10 cellular contexts compared by ENCODE assay signal in the genomic region with DNA sequence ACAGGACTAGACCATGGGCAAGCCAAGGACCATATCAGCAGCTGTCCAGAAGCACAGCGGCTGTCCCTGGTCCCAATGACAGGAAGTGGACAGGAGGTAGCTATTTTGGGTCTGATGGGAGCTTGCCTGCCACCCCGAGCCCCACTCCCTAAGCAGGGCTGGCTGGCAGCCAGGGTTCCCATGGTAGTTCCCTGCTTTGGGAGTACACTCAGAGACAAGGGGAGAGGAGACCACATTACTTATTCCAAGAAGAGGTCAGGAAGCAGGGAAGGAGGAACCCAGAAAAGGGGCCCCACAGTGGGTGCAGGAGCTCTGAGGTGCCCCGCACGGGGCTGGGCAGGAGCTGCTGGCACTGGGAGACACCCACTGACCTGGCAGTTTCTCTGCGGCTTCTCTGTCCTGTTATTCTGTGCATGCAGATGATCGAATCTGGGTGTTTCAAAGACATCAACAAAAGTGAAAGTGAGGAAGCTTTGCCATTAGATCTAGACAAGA. TPM values are rescaled to one million over a fixed set of nuclear protein-coding genes. Genes with fewer than 3 reads are reported as not detected.
DNase-seq lines count a peak whose midpoint lies in the region; ATAC-seq and TF ChIP-seq lines count a peak whose summit lies in the region.
"Had no signal": no experiment of that assay in that cellular context is flagged by ENCODE, and none has a peak within 500 bp of the region (broad histone marks: within the 10 kb centered on the region; RNA-seq: fewer than 3 reads in every experiment).

No MANE protein-coding gene starts in this region.

- TF ChIP-seq CTCF in activated B cell treated with CpG ODN at 0.5 μM for 24 hours (IDR thresholded peaks at IDR 0.05) (no peak), right atrium auricular region (IDR thresholded peaks at IDR 0.05) (no peak), upper lobe of right lung (IDR thresholded peaks at IDR 0.05) (no peak), glutamatergic neuron (IDR thresholded peaks at IDR 0.05; ENCODE audit: partially characterized antibody, unreplicated experiment) (no peak)

- peak; percentile 45 for DNase-seq in activated naive CD4-positive, alpha-beta T cell treated with anti-CD3 and anti-CD28 coated beads for 36 hours
- no peak for DNase-seq in activated naive CD4-positive, alpha-beta T cell treated with anti-CD3 and anti-CD28 coated beads, Interleukin-2, amount 50 U/mL, for 16 hours
- DNase-seq in activated B cell treated with CpG ODN at 0.5 μM for 24 hours: no peak
- DNase-seq in right atrium auricular region (ENCODE audit: low spot score): no peak
- no peak for DNase-seq in upper lobe of right lung
- no peak for DNase-seq in ecto neural progenitor cell (ENCODE audit: low spot score)
- DNase-seq in glutamatergic neuron: no peak

- H3K27ac ChIP-seq in right atrium auricular region: peak overlapping the region; percentile 35 to 51
- H3K27ac ChIP-seq in upper lobe of right lung: no peak overlapping the region
- H3K27ac ChIP-seq: thyroid gland had no signal

- POLR2A ChIA-PET in activated B cell treated with CpG ODN at 0.5 μM for 24 hours (lab: Charles Lee): interaction anchor here (0.6 to 2.0 kb wide), 7 partner anchors 8 to 292 kb away, joined by 3 to 11 read pairs (median 4); partner anchors contain the start of genes GRK4, HTT, HTT-AS and NOP14

- CTCF ChIA-PET in activated naive CD4-positive, alpha-beta T cell treated with anti-CD3 and anti-CD28 coated beads for 36 hours (lab: Charles Lee): interaction anchor here (0.6 to 3.5 kb wide), 22 partner anchors 8 to 485 kb away, joined by 3 to 25 read pairs (median 3); partner anchors contain the start of genes GRK4 and NOP14
- CTCF ChIA-PET in activated B cell treated with CpG ODN at 0.5 μM for 24 hours (lab: Charles Lee): interaction anchor here (0.7 to 2.4 kb wide), 7 partner anchors 29 to 445 kb away, joined by 3 to 12 read pairs (median 4); no protein-coding TSS in a partner anchor

- peaks cover 37% of the 10 kb centered on the region for H3K4me1 Mint-ChIP-seq in activated naive CD4-positive, alpha-beta T cell treated with anti-CD3 and anti-CD28 coated beads for 36 hours (ENCODE audit: low read depth)
- H3K4me1 Mint-ChIP-seq in activated B cell treated with CpG ODN at 0.5 μM for 24 hours: peaks cover 49% of the 10 kb centered on the region
- H3K4me1 Mint-ChIP-seq in glutamatergic neuron (ENCODE audit: low read depth, unreplicated experiment): peaks cover 8% of the 10 kb centered on the region

- peak overlapping the region; percentile 69 for H3K4me3 Mint-ChIP-seq in activated naive CD4-positive, alpha-beta T cell treated with anti-CD3 and anti-CD28 coated beads for 36 hours
- H3K4me3 Mint-ChIP-seq in activated B cell treated with CpG ODN at 0.5 μM for 24 hours (peak overlapping the region; percentile 75), glutamatergic neuron (ENCODE audit: unreplicated experiment) (no peak overlapping the region)

- H3K4me1 ChIP-seq in right atrium auricular region (peaks cover 0 to 41% of the 10 kb centered on the region in 2 donors), upper lobe of right lung (peaks cover 26% of the 10 kb centered on the region)

- H3K27ac Mint-ChIP-seq in activated naive CD4-positive, alpha-beta T cell treated with anti-CD3 and anti-CD28 coated beads for 36 hours: no peak overlapping the region
- H3K27ac Mint-ChIP-seq in activated B cell treated with CpG ODN at 0.5 μM for 24 hours: peak overlapping the region; percentile 76
- no peak overlapping the region for H3K27ac Mint-ChIP-seq in glutamatergic neuron (ENCODE audit: unreplicated experiment)

- intact Hi-C loops in activated naive CD4-positive, alpha-beta T cell treated with anti-CD3 and anti-CD28 coated beads for 36 hours (cut with micrococcal nuclease): loop anchor here (1.0 to 5.0 kb wide), 6 partner anchors 29 to 571 kb away; partner anchors contain the start of genes FAM193A, GRK4, NOP14 and RNF4
- intact Hi-C loops in activated B cell treated with CpG ODN at 0.5 μM for 24 hours (cut with micrococcal nuclease) (loop anchor here (1.0 to 5.0 kb wide), 5 partner anchors 60 to 816 kb away; partner anchors contain the start of genes GRK4 and NOP14), upper lobe of right lung (cut with DNase I) (no loop called here)

- H3K36me3 Mint-ChIP-seq in activated naive CD4-positive, alpha-beta T cell treated with anti-CD3 and anti-CD28 coated beads for 36 hours (ENCODE audit: low read depth): no peaks in the 10 kb centered on the region
- H3K36me3 Mint-ChIP-seq in activated B cell treated with CpG ODN at 0.5 μM for 24 hours (ENCODE audit: low read depth) (no peaks in the 10 kb centered on the region), glutamatergic neuron (ENCODE audit: unreplicated experiment) (no peaks in the 10 kb centered on the region)

- H3K27me3 Mint-ChIP-seq in activated naive CD4-positive, alpha-beta T cell treated with anti-CD3 and anti-CD28 coated beads for 36 hours (ENCODE audit: low read depth): no peaks in the 10 kb centered on the region
- H3K27me3 Mint-ChIP-seq in activated B cell treated with CpG ODN at 0.5 μM for 24 hours: no peaks in the 10 kb centered on the region
- peaks cover 5% of the 10 kb centered on the region for H3K27me3 Mint-ChIP-seq in glutamatergic neuron (ENCODE audit: unreplicated experiment)

- no peaks in the 10 kb centered on the region for H3K36me3 ChIP-seq in right atrium auricular region
- no peaks in the 10 kb centered on the region for H3K36me3 ChIP-seq in upper lobe of right lung
- H3K36me3 ChIP-seq: thyroid gland had no signal

- H3K9me3 Mint-ChIP-seq in activated naive CD4-positive, alpha-beta T cell treated with anti-CD3 and anti-CD28 coated beads for 36 hours: no peaks in the 10 kb centered on the region
- no peaks in the 10 kb centered on the region for H3K9me3 Mint-ChIP-seq in activated B cell treated with CpG ODN at 0.5 μM for 24 hours
- H3K9me3 Mint-ChIP-seq in glutamatergic neuron (ENCODE audit: unreplicated experiment): no peaks in the 10 kb centered on the region

- ATAC-seq in activated B cell treated with CpG ODN at 0.5 μM for 24 hours (ENCODE audit: low read depth): no peak
- ATAC-seq in upper lobe of right lung: no peak
- no peak for ATAC-seq in GM21515 (IDR thresholded peaks at IDR 0.05; ENCODE audit: unreplicated experiment)

- H3K27me3 ChIP-seq in right atrium auricular region (no peaks in the 10 kb centered on the region), upper lobe of right lung (no peaks in the 10 kb centered on the region)
- H3K27me3 ChIP-seq: thyroid gland had no signal

- no peaks in the 10 kb centered on the region for H3K9me3 ChIP-seq in right atrium auricular region
- no peaks in the 10 kb centered on the region for H3K9me3 ChIP-seq in upper lobe of right lung
- H3K9me3 ChIP-seq: thyroid gland had no signal

- H3K4me3 ChIP-seq in right atrium auricular region (peak overlapping the region; percentile 5 to 33), upper lobe of right lung (peak overlapping the region; percentile 6)
- H3K4me3 ChIP-seq: thyroid gland had no signal

RNA-seq across cellular contexts. Expression of gene HTT-AS, which starts 36.3 kb away (rescaled TPM):
- total RNA-seq in activated naive CD4-positive, alpha-beta T cell treated with anti-CD3 and anti-CD28 coated beads for 36 hours: not detected
- total RNA-seq in activated B cell treated with CpG ODN at 0.5 μM for 24 hours: not detected in 2 replicates
- not detected for total RNA-seq in right atrium auricular region
- total RNA-seq in upper lobe of right lung: not detected
- total RNA-seq in glutamatergic neuron (ENCODE audit: unreplicated experiment): not detected
- total RNA-seq: H7, thyroid gland had no signal

RNA-seq across cellular contexts. Expression of gene HTT, which starts 36.5 kb away (rescaled TPM):
- total RNA-seq in activated naive CD4-positive, alpha-beta T cell treated with anti-CD3 and anti-CD28 coated beads for 36 hours: 10 to 100 TPM; 91.6 to 94.1 TPM
- 239 and 242 TPM in 2 replicates for total RNA-seq in activated B cell treated with CpG ODN at 0.5 μM for 24 hours
- total RNA-seq in right atrium auricular region: 10 to 100 TPM; 18.1 to 30.5 TPM
- total RNA-seq in upper lobe of right lung: 73.6 TPM
- 107 TPM for total RNA-seq in glutamatergic neuron (ENCODE audit: unreplicated experiment)
